8 cellular contexts compared by ENCODE assay signal in the genomic region with DNA sequence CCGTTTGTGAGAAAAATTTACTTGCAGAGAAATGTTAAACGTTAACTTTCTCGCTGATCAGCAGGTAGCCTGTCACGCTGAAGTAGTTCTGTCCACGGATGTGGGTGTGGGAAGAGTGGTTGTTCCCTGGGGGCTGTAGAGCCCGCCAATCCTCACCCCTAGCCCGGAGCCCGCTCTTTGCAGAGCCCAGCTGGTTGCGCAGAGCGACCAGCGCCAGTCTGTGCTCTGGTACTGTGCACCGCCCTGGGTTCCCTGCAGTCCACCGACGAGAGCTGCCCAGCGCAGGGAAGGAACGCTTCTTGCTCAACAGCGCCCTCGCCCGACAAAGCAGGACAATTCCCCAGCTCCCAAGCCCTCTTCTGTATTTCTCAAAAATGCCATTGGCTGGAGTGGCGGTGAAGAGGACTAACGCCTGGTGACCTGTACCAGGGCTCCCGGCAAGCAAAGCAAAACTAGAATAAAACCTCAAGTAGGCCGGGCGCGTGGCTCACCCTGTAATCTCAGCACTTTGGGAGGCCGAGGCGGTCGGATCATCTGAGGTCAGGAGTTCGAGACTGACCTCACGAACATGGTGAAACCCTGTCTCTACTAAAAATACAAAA. TPM values are rescaled to one million over a fixed set of nuclear protein-coding genes. Genes with fewer than 3 reads are reported as not detected.
A peak's percentile ranks its signal among the peaks of the same experiment; 100 is the strongest.
DNase-seq lines count a peak whose midpoint lies in the region; ATAC-seq and TF ChIP-seq lines count a peak whose summit lies in the region.

No MANE protein-coding gene starts in this region.

- in situ Hi-C loops in Caki2 (cut with HindIII; ENCODE audit: low pct_unique_long_range_greater_than_20kb, low sequenced_read_pairs): no loop called here

- no peak for TF ChIP-seq POLR2A in erythroblast (IDR thresholded peaks at IDR 0.05; ENCODE audit: low read length)

- peak; percentile 91 for DNase-seq in Caki2 (ENCODE audit: low read depth)
- DNase-seq in HuH-7.5 (ENCODE audit: low spot score): peak; percentile 75
- peak; percentile 68 for DNase-seq in activated T-cell treated with anti-CD3 and anti-CD28 coated beads for 24 hours (ENCODE audit: low read depth)
- DNase-seq in erythroblast (lab: John Stamatoyannopoulos, UW): peak; percentile 83 to 86
- DNase-seq in stimulated activated CD8-positive, alpha-beta memory T cell treated with anti-CD3 and anti-CD28 coated beads, Interleukin-7, amount 100 ng/mL, for 24 hours (ENCODE audit: low read depth): peak; percentile 62

- no peaks in the 10 kb centered on the region for H3K79me2 ChIP-seq in OCI-LY1 (ENCODE audit: insufficient read depth, low read length)

- H3K36me3 ChIP-seq in OCI-LY1 (ENCODE audit: insufficient read depth, low read length) (no peaks in the 10 kb centered on the region), muscle layer of duodenum (ENCODE audit: control insufficient read depth in 1 of 2, insufficient read depth in 2 of 2, low read length in 2 of 2) (no peaks in the 10 kb centered on the region)

- peak; percentile 79 for TF ChIP-seq CTCF in OCI-LY1 (IDR thresholded peaks at IDR 0.05; ENCODE audit: low read length)

- no peaks in the 10 kb centered on the region for H3K9me3 ChIP-seq in OCI-LY1 (ENCODE audit: low read length)
- H3K9me3 ChIP-seq in muscle layer of duodenum (ENCODE audit: control insufficient read depth in 1 of 2, low read length in 2 of 2): no peaks in the 10 kb centered on the region

- peak; percentile 94 for ATAC-seq in GM21447 (IDR thresholded peaks at IDR 0.05; ENCODE audit: unreplicated experiment)

- H3K27me3 ChIP-seq in OCI-LY1 (ENCODE audit: insufficient read depth, low read length) (no peaks in the 10 kb centered on the region; the same call in 1 of the 2 replicates), muscle layer of duodenum (ENCODE audit: low read depth, low read length) (peaks cover 16% of the 10 kb centered on the region)

- no peaks in the 10 kb centered on the region for H3F3A ChIP-seq in OCI-LY1 (ENCODE audit: insufficient read depth, low read length)

- no peak overlapping the region for H2AFZ ChIP-seq in OCI-LY1 (ENCODE audit: low read length)

- peak overlapping the region; percentile 51 for H3K4me2 ChIP-seq in OCI-LY1 (ENCODE audit: low read length)

- H3K27ac ChIP-seq in OCI-LY1 (ENCODE audit: low read depth, low read length, poor library complexity, severe bottlenecking): no peak overlapping the region
- H3K27ac ChIP-seq in muscle layer of duodenum (ENCODE audit: low read length): no peak overlapping the region

- H4K20me1 ChIP-seq in OCI-LY1 (ENCODE audit: insufficient read depth, low read length): no peaks in the 10 kb centered on the region

- H3K4me3 ChIP-seq in OCI-LY1 (ENCODE audit: low read depth, low read length, poor library complexity, severe bottlenecking) (peak overlapping the region; percentile 24), muscle layer of duodenum (ENCODE audit: low read depth in 1 of 2, low read length in 2 of 2) (peak overlapping the region; percentile 47 to 55)

- H3K9ac ChIP-seq in OCI-LY1 (ENCODE audit: low read length): no peak overlapping the region; the same call in 1 of the 2 replicates

- H3K4me1 ChIP-seq in OCI-LY1 (ENCODE audit: insufficient read depth, low read length, severe bottlenecking): peaks cover 5% of the 10 kb centered on the region
- H3K4me1 ChIP-seq in muscle layer of duodenum (ENCODE audit: control insufficient read depth in 1 of 2, insufficient read depth in 2 of 2, low read length in 2 of 2): peaks cover 0 to 20% of the 10 kb centered on the region in 2 donors

- no peaks in the 10 kb centered on the region for H3K9me2 ChIP-seq in OCI-LY1 (ENCODE audit: low read depth, low read length)

RNA-seq across cellular contexts. Expression of gene RIPPLY3, which starts 3.3 kb away (rescaled TPM):
- not detected in 2 replicates for total RNA-seq in Caki2 (2014; rRNA removed; shearing (Covaris generic); ENCODE audit: low replicate concordance)

RNA-seq across cellular contexts. Expression of gene HLCS, which starts 43.4 kb away (rescaled TPM):
- 10.4 and 20.2 TPM in 2 replicates for total RNA-seq in Caki2 (2014; rRNA removed; shearing (Covaris generic); ENCODE audit: low replicate concordance)
